Comparison of ENCODE assay signal across 22 cellular contexts in the genomic region with DNA sequence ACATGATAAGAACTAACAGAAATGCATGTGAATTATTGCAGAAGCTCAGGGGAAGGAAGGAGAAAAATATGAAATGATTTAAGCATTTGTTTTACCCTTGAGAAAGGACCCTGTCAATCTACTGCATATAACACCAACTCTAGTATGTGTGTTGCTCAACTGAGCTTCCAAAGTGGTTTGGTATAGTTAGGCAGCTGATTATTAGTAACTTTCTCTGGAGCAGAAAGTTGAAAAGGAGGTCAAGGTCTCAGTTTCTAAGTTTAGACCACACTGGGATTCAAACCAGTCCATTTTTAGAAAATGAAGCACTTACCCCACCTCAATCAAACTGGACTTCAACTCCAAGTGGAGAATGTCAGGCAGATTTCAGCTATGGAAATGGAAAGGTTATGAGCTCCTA.
DNase-seq lines count a peak whose midpoint lies in the region; ATAC-seq and TF ChIP-seq lines count a peak whose summit lies in the region.
"Had no signal": no experiment of that assay in that cellular context is flagged by ENCODE, and none has a peak within 500 bp of the region (broad histone marks: within the 10 kb centered on the region; RNA-seq: fewer than 3 reads in every experiment).

No MANE protein-coding gene starts in this region.

- DNase-seq in HCEC 1CT: peak; percentile 59
- no peak for DNase-seq in esophagus squamous epithelium (lab: John Stamatoyannopoulos, UW)
- DNase-seq in right atrium auricular region (ENCODE audit: low spot score): no peak
- no peak for DNase-seq in putamen (ENCODE audit: low spot score)
- DNase-seq in germinal center (ENCODE audit: low spot score): no peak
- DNase-seq: activated naive CD4-positive, alpha-beta T cell treated with anti-CD3 and anti-CD28 coated beads for 36 hours; activated T-cell treated with anti-CD3 and anti-CD28 coated beads, Interleukin-2, amount 50 U/mL, for 4 hours; CD4-positive, alpha-beta T cell; cerebellar nuclear complex; DMS 273 treated with DMSO at 0.1 percent for 48 hours; glutamatergic neuron; Kasumi-1; left colon; NCI-H1092; NCI-H2029; ovary; SIG-M5 had no signal

- intact Hi-C loops in esophagus squamous epithelium (cut with DNase I): no loop called here

- H3K27me3 ChIP-seq in esophagus squamous epithelium: peaks cover 0 to 79% (median 0%) of the 10 kb centered on the region in 4 donors
- no peaks in the 10 kb centered on the region for H3K27me3 ChIP-seq in right atrium auricular region
- no peaks in the 10 kb centered on the region for H3K27me3 ChIP-seq in skeletal muscle satellite cell (ENCODE audit: control insufficient read depth, insufficient read depth, low read length)
- H3K27me3 ChIP-seq: ovary had no signal

- ATAC-seq in HG03196 (IDR thresholded peaks at IDR 0.05; ENCODE audit: unreplicated experiment) (no peak), HG02885 (IDR thresholded peaks at IDR 0.05; ENCODE audit: poor library complexity, unreplicated experiment) (no peak)
- ATAC-seq: activated T-cell treated with anti-CD3 and anti-CD28 coated beads, Interleukin-2, amount 50 U/mL, for 4 hours; left colon; natural killer cell treated with Interleukin-12 subunit alpha and Interleukin-12 subunit beta and Interleukin-15 and Interleukin-18, amount 100 ng/mL, for 72 hours had no signal

- H3K36me3 ChIP-seq in esophagus squamous epithelium (no peaks in the 10 kb centered on the region), right atrium auricular region (no peaks in the 10 kb centered on the region), skeletal muscle satellite cell (ENCODE audit: insufficient read depth, low read length) (no peaks in the 10 kb centered on the region)
- H3K36me3 ChIP-seq: HAP-1, ovary had no signal

- peak overlapping the region; percentile 17 for H3K9ac ChIP-seq in skeletal muscle satellite cell (ENCODE audit: low read depth, low read length)

- no peak overlapping the region for H3K4me2 ChIP-seq in skeletal muscle satellite cell (ENCODE audit: low read length)

- H3K4me3 ChIP-seq in esophagus squamous epithelium (no peak overlapping the region), right atrium auricular region (no peak overlapping the region), skeletal muscle satellite cell (ENCODE audit: low read length) (no peak overlapping the region)
- H3K4me3 ChIP-seq: HAP-1, ovary had no signal

- H3K27ac ChIP-seq in esophagus squamous epithelium (peak overlapping the region in 3 of 4 donors; percentile 22 to 38 (median 26)), right atrium auricular region (peak overlapping the region; percentile 33 to 84)

- no peaks in the 10 kb centered on the region for H3K4me1 ChIP-seq in esophagus squamous epithelium
- peaks cover 0 to 12% of the 10 kb centered on the region in 2 donors for H3K4me1 ChIP-seq in right atrium auricular region
- peaks cover 64% of the 10 kb centered on the region for H3K4me1 ChIP-seq in skeletal muscle satellite cell (ENCODE audit: control insufficient read depth, insufficient read depth, low read length)

- no peak for TF ChIP-seq POLR2A in esophagus squamous epithelium (IDR thresholded peaks at IDR 0.05)

- H3K9me3 ChIP-seq in esophagus squamous epithelium: no peaks in the 10 kb centered on the region
- H3K9me3 ChIP-seq in right atrium auricular region: no peaks in the 10 kb centered on the region
- H3K9me3 ChIP-seq in skeletal muscle satellite cell (replicated peaks; ENCODE audit: low read length): no peaks in the 10 kb centered on the region
- H3K9me3 ChIP-seq: HAP-1, ovary had no signal

- TF ChIP-seq CTCF in esophagus squamous epithelium (IDR thresholded peaks at IDR 0.05) (no peak), right atrium auricular region (IDR thresholded peaks at IDR 0.05) (no peak)
